ENCODE assay signal across 1 cellular context in genomic region chr2:190627881-190628412, GRCh38.
TF ChIP-seq lines count a peak whose summit lies in the region.

No MANE protein-coding gene starts in this region.

TF ChIP-seq in GM12878, 131 proteins besides CTCF, POLR2A, EP300 and RAD21 (continued from another document):
- no peak for TF ChIP-seq IRF3 (IDR thresholded peaks at IDR 0.05)
- TF ChIP-seq PAX8 (IDR thresholded peaks at IDR 0.05) = no peak
- TF ChIP-seq TCF7 (IDR thresholded peaks at IDR 0.05; ENCODE audit: borderline replicate concordance) = no peak
- TF ChIP-seq SRF (IDR thresholded peaks at IDR 0.05; ENCODE audit: low read depth in 2 of 2, low read length in 2 of 2) = no peak
- no peak for TF ChIP-seq IRF5 (IDR thresholded peaks at IDR 0.05; ENCODE audit: borderline replicate concordance)
- peak; percentile 96 for TF ChIP-seq NFXL1 (IDR thresholded peaks at IDR 0.05; ENCODE audit: borderline replicate concordance)
- TF ChIP-seq IKZF1 (conservative IDR thresholded peaks at IDR 0.05) = peak; percentile 27; the same call in 1 of the 2 replicates
- TF ChIP-seq GATAD2B (conservative IDR thresholded peaks at IDR 0.05; ENCODE audit: low read depth) = no peak
- no peak for TF ChIP-seq HDAC2 (IDR thresholded peaks at IDR 0.05)
- no peak for TF ChIP-seq CBX3 (IDR thresholded peaks at IDR 0.05; ENCODE audit: borderline replicate concordance, low read depth)
- no peak for TF ChIP-seq ZNF24 (IDR thresholded peaks at IDR 0.05)
- no peak for TF ChIP-seq WRNIP1 (IDR thresholded peaks at IDR 0.05; ENCODE audit: borderline replicate concordance, low read depth, low read length)
